In the genomic region with DNA sequence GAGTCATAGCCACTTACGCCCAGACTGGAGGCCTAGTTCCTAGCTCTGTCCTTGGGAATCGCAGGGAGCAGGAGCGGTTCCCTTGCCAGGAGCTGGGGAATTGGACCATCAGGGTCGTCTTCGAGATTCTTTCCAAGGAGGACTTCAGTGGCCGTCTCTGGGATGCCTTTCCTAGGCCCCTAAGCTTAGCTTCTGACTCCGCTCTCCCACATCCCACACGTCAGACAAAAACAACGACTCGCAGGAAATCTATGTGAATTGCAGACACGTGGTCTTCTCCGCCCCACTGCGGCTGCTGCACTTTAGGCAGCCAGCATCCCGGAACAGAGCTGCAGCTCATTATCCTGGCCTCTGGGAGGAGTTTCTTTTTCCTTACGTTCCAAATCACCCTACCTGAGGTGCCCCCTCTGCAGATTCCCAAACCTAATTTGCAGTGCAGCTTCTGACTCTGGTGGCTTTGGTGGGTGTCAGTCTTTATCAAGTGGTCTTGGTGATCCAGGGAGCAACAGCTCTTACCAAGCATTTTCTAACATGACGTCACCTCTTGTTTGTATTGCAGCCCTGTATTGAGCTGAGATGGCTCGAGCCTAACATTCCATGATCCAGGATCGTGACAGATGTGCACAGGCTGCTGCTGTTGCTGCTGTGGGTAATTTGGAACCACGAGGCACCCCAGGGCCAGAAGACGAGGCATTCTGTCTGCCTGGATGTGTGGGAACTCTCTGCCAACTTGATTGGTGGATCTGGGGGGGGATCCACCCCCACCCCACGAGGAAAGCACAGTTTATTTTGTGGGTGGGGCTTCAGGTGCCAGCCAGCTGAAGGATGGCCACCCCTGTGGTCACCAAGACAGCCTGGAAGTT, we compare ENCODE assay signal across 1 cellular context.
TF ChIP-seq lines count a peak whose summit lies in the region.

No MANE protein-coding gene starts in this region.

TF ChIP-seq in HEK293, 187 proteins besides CTCF, POLR2A, EP300 and RAD21 (continued from another document):
- peak; percentile 97 for TF ChIP-seq ZBTB44 (tag by site-specific recombination; IDR thresholded peaks at IDR 0.05)
- TF ChIP-seq ZEB2 (tag by site-specific recombination; IDR thresholded peaks at IDR 0.05), result no peak; the same call in 1 of the 2 replicates
- TF ChIP-seq ZFP69B (tag by site-specific recombination; IDR thresholded peaks at IDR 0.05), result no peak
- TF ChIP-seq KLF9 (tag by site-specific recombination; IDR thresholded peaks at IDR 0.05; ENCODE audit: low read depth), result no peak
- TF ChIP-seq SALL2 (tag by site-specific recombination; IDR thresholded peaks at IDR 0.05; ENCODE audit: borderline replicate concordance), result no peak
- 0 out of 2 replicates have a peak, but pooled peaks have one; percentile 46 for TF ChIP-seq ZNF785 (tag by site-specific recombination; IDR thresholded peaks at IDR 0.05)
- TF ChIP-seq ZNF792 (tag by site-specific recombination; IDR thresholded peaks at IDR 0.05), result no peak
- TF ChIP-seq ZNF843 (tag by site-specific recombination; IDR thresholded peaks at IDR 0.05), result no peak
- TF ChIP-seq ZNF366 (tag by site-specific recombination; conservative IDR thresholded peaks at IDR 0.05), result no peak
